Comparison of ENCODE assay signal across 33 cellular contexts in genomic region chr7:95110707-95111106, GRCh38.
"Had no signal": no experiment of that assay in that cellular context is flagged by ENCODE, and none has a peak within 500 bp of the region (broad histone marks: within the 10 kb centered on the region; RNA-seq: fewer than 3 reads in every experiment).

No MANE protein-coding gene starts in this region.

- H3K27ac ChIP-seq: ascending aorta, cardiac muscle cell, WERI-Rb-1 had no signal

- H3K4me1 ChIP-seq: ascending aorta had no signal

- ATAC-seq: activated CD4-positive, alpha-beta T cell treated with anti-CD3 and anti-CD28 coated beads for 36 hours; activated CD4-positive, CD25-positive, alpha-beta regulatory T cell treated with anti-CD3 and anti-CD28 coated beads, Interleukin-2, amount 50 U/mL, for 24 hours; activated CD8-positive, alpha-beta memory T cell treated with anti-CD3 and anti-CD28 coated beads, Interleukin-2, amount 10 ng/mL, durations not matched to agents 7 days and 5 days; activated CD8-positive, alpha-beta T cell treated with anti-CD3 and anti-CD28 coated beads, Interleukin-2, amount 10 ng/mL, durations not matched to agents 7 days and 5 days; activated naive CD8-positive, alpha-beta T cell treated with anti-CD3 and anti-CD28 coated beads, Interleukin-2, amount 50 U/mL, for 24 hours; WTC11 had no signal

- H3K36me3 ChIP-seq: ascending aorta, cardiac muscle cell, WERI-Rb-1 had no signal

- H3K9me3 ChIP-seq: ascending aorta had no signal

- DNase-seq: activated CD4-positive, alpha-beta memory T cell treated with anti-CD3 and anti-CD28 coated beads, Interleukin-2, amount 10 ng/mL, durations not matched to agents 7 days and 5 days; activated CD4-positive, alpha-beta T cell treated with anti-CD3 and anti-CD28 coated beads for 1 hour; activated CD4-positive, alpha-beta T cell treated with anti-CD3 and anti-CD28 coated beads for 36 hours; activated CD4-positive, alpha-beta T cell treated with anti-CD3 and anti-CD28 coated beads for 48 hours; activated CD4-positive, alpha-beta T cell treated with anti-CD3 and anti-CD28 coated beads, Interleukin-2, amount 10 ng/mL, durations not matched to agents 7 days and 5 days; activated CD4-positive, alpha-beta T cell treated with anti-CD3 and anti-CD28 coated beads, Interleukin-2, amount 50 U/mL, for 48 hours; activated CD4-positive, CD25-positive, alpha-beta regulatory T cell; activated CD8-positive, alpha-beta memory T cell treated with anti-CD3 and anti-CD28 coated beads for 24 hours; activated CD8-positive, alpha-beta memory T cell treated with anti-CD3 and anti-CD28 coated beads, Interleukin-2, amount 10 ng/mL, durations not matched to agents 7 days and 5 days; activated CD8-positive, alpha-beta memory T cell treated with anti-CD3 and anti-CD28 coated beads, Interleukin-2, amount 50 U/mL, for 48 hours; activated CD8-positive, alpha-beta T cell treated with anti-CD3 and anti-CD28 coated beads, Interleukin-2, amount 10 ng/mL, durations not matched to agents 7 days and 5 days; activated effector memory CD4-positive, alpha-beta T cell treated with Interleukin-2 at 50 U/mL for 16 hours; activated gamma-delta T cell; activated naive CD4-positive, alpha-beta T cell treated with anti-CD3 and anti-CD28 coated beads, Interleukin-2, amount 10 ng/mL, durations not matched to agents 7 days and 5 days; activated naive CD4-positive, alpha-beta T cell treated with Interleukin-2 at 50 U/mL for 16 hours; activated naive CD8-positive, alpha-beta T cell treated with anti-CD3 and anti-CD28 coated beads, Interleukin-2, amount 10 ng/mL, durations not matched to agents 7 days and 5 days; activated naive CD8-positive, alpha-beta T cell treated with anti-CD3 and anti-CD28 coated beads, Interleukin-2, amount 50 U/mL, for 24 hours; activated T-cell treated with anti-CD3 and anti-CD28 coated beads, Interleukin-2, amount 50 U/mL, for 24 hours; activated T-cell treated with anti-CD3 and anti-CD28 coated beads, Interleukin-2, amount 50 U/mL, for 48 hours; amygdala; anterior cingulate cortex; caudate nucleus; cerebellar nuclear complex; T-helper 1 cell; T-helper 2 cell; T-helper 9 cell; WERI-Rb-1 had no signal

- H3K27me3 ChIP-seq: ascending aorta, cardiac muscle cell had no signal

- FAIRE-seq: bronchial epithelial cell, TTC549 had no signal

- H3K4me3 ChIP-seq: ascending aorta, cardiac muscle cell had no signal
